14 cellular contexts compared by ENCODE assay signal in the genomic region with DNA sequence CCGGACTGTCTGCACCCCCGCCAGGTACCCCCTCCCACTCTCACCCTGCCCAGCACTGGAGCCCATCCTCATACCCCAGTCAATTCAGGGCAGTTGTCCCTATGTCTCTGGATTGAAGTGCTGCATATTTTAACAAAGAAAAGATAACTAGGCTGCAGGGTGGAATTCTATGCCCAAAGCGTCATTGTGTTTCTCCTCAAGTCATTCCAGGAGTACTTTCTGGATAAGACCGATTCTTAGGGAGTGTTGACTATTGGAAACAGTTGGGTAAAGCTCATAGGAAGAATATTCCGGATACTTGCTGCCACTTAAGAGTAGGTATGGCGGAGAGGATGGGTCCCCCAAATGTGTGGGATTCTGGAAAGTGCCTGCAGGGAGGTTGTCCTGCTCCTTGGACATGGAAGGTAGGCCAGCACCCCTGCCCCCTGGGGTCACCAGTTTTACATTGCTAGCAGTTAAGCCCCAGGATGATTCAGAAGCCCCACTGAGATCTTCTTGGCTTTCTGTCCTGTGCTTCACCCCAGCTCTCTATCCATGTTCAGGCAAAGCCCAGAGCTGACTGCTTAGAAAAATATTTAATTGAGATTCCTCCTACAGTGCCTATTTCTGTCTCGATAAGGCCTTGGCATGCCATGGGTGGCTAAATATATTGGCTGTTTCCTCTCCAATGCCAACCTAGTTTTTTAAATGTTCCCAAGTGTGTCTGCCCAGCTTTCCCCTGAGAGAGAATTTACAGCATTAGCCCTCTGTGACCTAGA. TPM values are rescaled to one million over a fixed set of nuclear protein-coding genes. Genes with fewer than 3 reads are reported as not detected.
DNase-seq lines count a peak whose midpoint lies in the region; ATAC-seq and TF ChIP-seq lines count a peak whose summit lies in the region.
"Had no signal": no experiment of that assay in that cellular context is flagged by ENCODE, and none has a peak within 500 bp of the region (broad histone marks: within the 10 kb centered on the region; RNA-seq: fewer than 3 reads in every experiment).

No MANE protein-coding gene starts in this region.

- H3K27me3 Mint-ChIP-seq in osteocyte (ENCODE audit: unreplicated experiment) (no peaks in the 10 kb centered on the region), immature natural killer cell (ENCODE audit: low read depth in 3 of 3) (peaks cover 2 to 9% (median 2%) of the 10 kb centered on the region in 3 donors)
- peaks cover 5 to 21% of the 10 kb centered on the region in 2 donors for H3K27me3 Mint-ChIP-seq in effector memory CD8-positive, alpha-beta T cell

- peaks cover 5% of the 10 kb centered on the region for H3K36me3 Mint-ChIP-seq in osteocyte (ENCODE audit: unreplicated experiment)
- H3K36me3 Mint-ChIP-seq in effector memory CD8-positive, alpha-beta T cell (ENCODE audit: insufficient read depth): peaks cover 2% of the 10 kb centered on the region
- H3K36me3 Mint-ChIP-seq in immature natural killer cell: peaks cover 0 to 21% (median 0%) of the 10 kb centered on the region in 3 donors

- H3K4me3 Mint-ChIP-seq in osteocyte (ENCODE audit: unreplicated experiment) (no peak overlapping the region), immature natural killer cell (peak overlapping the region in 1 of 5 donors; percentile 36)
- H3K4me3 Mint-ChIP-seq in effector memory CD8-positive, alpha-beta T cell: no peak overlapping the region

- peak; percentile 47 for DNase-seq in EL
- DNase-seq in amniotic stem cell (lab: John Stamatoyannopoulos, UW): peak; percentile 32
- peak; percentile 75 for DNase-seq in fibroblast of peridontal ligament (ENCODE audit: extremely low read depth)
- no peak for DNase-seq in osteocyte (ENCODE audit: extremely low spot score, unreplicated experiment)
- DNase-seq in effector memory CD8-positive, alpha-beta T cell: no peak
- no peak for DNase-seq in T-helper 1 cell
- no peak for DNase-seq in immature natural killer cell
- DNase-seq: activated effector memory CD4-positive, alpha-beta T cell treated with anti-CD3 and anti-CD28 coated beads, Interleukin-2, amount 50 U/mL, for 16 hours; erythroblast; mesenchymal stem cell; NK-92 treated with Interleukin-12 subunit alpha and Interleukin-12 subunit beta, amount 100 ng/mL, for 24 hours; nucleus accumbens; thyroid gland had no signal

- TF ChIP-seq CTCF in osteocyte (IDR thresholded peaks at IDR 0.05): no peak

- peaks cover 67% of the 10 kb centered on the region for H3K4me1 Mint-ChIP-seq in osteocyte (ENCODE audit: unreplicated experiment)
- peaks cover 0 to 3% of the 10 kb centered on the region in 2 donors for H3K4me1 Mint-ChIP-seq in effector memory CD8-positive, alpha-beta T cell (ENCODE audit: low read depth in 2 of 2)
- H3K4me1 Mint-ChIP-seq in immature natural killer cell: peaks cover 51 to 58% of the 10 kb centered on the region in 2 donors

- ATAC-seq in effector memory CD8-positive, alpha-beta T cell (replicated peaks): no peak
- no peak for ATAC-seq in activated CD4-positive, CD25-positive, alpha-beta regulatory T cell treated with anti-CD3 and anti-CD28 coated beads, Interleukin-2, amount 50 U/mL, for 24 hours

- H3K9me3 Mint-ChIP-seq in osteocyte (ENCODE audit: unreplicated experiment) (no peaks in the 10 kb centered on the region), immature natural killer cell (no peaks in the 10 kb centered on the region)
- no peaks in the 10 kb centered on the region for H3K9me3 Mint-ChIP-seq in effector memory CD8-positive, alpha-beta T cell

- H3K27ac Mint-ChIP-seq in osteocyte (ENCODE audit: unreplicated experiment): peak overlapping the region; percentile 79
- no peak overlapping the region for H3K27ac Mint-ChIP-seq in effector memory CD8-positive, alpha-beta T cell
- H3K27ac Mint-ChIP-seq in immature natural killer cell: peak overlapping the region in 2 of 6 donors; percentile 25 to 29

RNA-seq across cellular contexts. Expression of a gene that starts 48.2 kb away (rescaled TPM):
- 2,580 and 2,608 TPM in 2 replicates for total RNA-seq in osteocyte
- 1,000 to 10,000 TPM in 2 of 3 donors, 100 to 1,000 TPM in 1; 866 to 2,929 (median 2,010) TPM for polyA plus RNA-seq in immature natural killer cell

Comparison
In these comparisons a context has a peak if more than half of its experiments do, and no peak if none do; other contexts are left out.
1. DNase-seq: peak in EL (single experiment), amniotic stem cell (single experiment) and fibroblast of peridontal ligament (single experiment); none in osteocyte (single experiment), effector memory CD8-positive, alpha-beta T cell (0 of 3), T-helper 1 cell (0 of 5) and immature natural killer cell (0 of 3).